Comparison of ENCODE assay signal across 8 cellular contexts in genomic region chrX:40012800-40013682, GRCh38.
DNase-seq lines count a peak whose midpoint lies in the region; ATAC-seq lines count a peak whose summit lies in the region.

No MANE protein-coding gene starts in this region.

- intact Hi-C loops in dendritic cell treated with granulocyte-macrophage colony-stimulating factor and Interleukin-4, amounts not matched to agents 40 ng/mL and 50 ng/mL, for 4 days (cut with micrococcal nuclease), result loop anchor here (10.0 kb wide), 1 partner anchor 82 kb away; the partner anchor contains the start of gene BCOR

- peaks cover 14% of the 10 kb centered on the region for H3K27me3 Mint-ChIP-seq in T-helper 17 cell
- peaks cover 54% of the 10 kb centered on the region for H3K27me3 Mint-ChIP-seq in dendritic cell treated with granulocyte-macrophage colony-stimulating factor and Interleukin-4, amounts not matched to agents 40 ng/mL and 50 ng/mL, for 4 days

- peak overlapping the region; percentile 83 for H3K4me3 Mint-ChIP-seq in T-helper 17 cell
- peak overlapping the region; percentile 86 for H3K4me3 Mint-ChIP-seq in dendritic cell treated with granulocyte-macrophage colony-stimulating factor and Interleukin-4, amounts not matched to agents 40 ng/mL and 50 ng/mL, for 4 days

- H3K36me3 ChIP-seq in subcutaneous abdominal adipose tissue (ENCODE audit: control insufficient read depth in 5 of 5, insufficient read depth in 5 of 5, low read length in 5 of 5), result no peaks in the 10 kb centered on the region

- H3K27ac ChIP-seq in subcutaneous abdominal adipose tissue (ENCODE audit: low read depth, low read length), result peak overlapping the region; percentile 74

- peak overlapping the region; percentile 23 to 54 (median 54) for H3K4me3 ChIP-seq in subcutaneous abdominal adipose tissue (ENCODE audit: low read depth in 1 of 5, low read length in 5 of 5)

- H3K36me3 Mint-ChIP-seq in T-helper 17 cell (ENCODE audit: low read depth), result no peaks in the 10 kb centered on the region
- H3K36me3 Mint-ChIP-seq in dendritic cell treated with granulocyte-macrophage colony-stimulating factor and Interleukin-4, amounts not matched to agents 40 ng/mL and 50 ng/mL, for 4 days (ENCODE audit: low read depth), result no peaks in the 10 kb centered on the region

- H3K9me3 Mint-ChIP-seq in dendritic cell treated with granulocyte-macrophage colony-stimulating factor and Interleukin-4, amounts not matched to agents 40 ng/mL and 50 ng/mL, for 4 days, result no peaks in the 10 kb centered on the region

- peaks cover 4 to 61% (median 40%) of the 10 kb centered on the region in 5 donors for H3K4me1 ChIP-seq in subcutaneous abdominal adipose tissue (ENCODE audit: control insufficient read depth in 5 of 5, insufficient read depth in 5 of 5, low read length in 5 of 5)

- H3K27ac Mint-ChIP-seq in T-helper 17 cell, result no peak overlapping the region
- peak overlapping the region; percentile 68 for H3K27ac Mint-ChIP-seq in dendritic cell treated with granulocyte-macrophage colony-stimulating factor and Interleukin-4, amounts not matched to agents 40 ng/mL and 50 ng/mL, for 4 days

- peaks cover 10 to 51% (median 25%) of the 10 kb centered on the region in 5 donors for H3K27me3 ChIP-seq in subcutaneous abdominal adipose tissue (ENCODE audit: control insufficient read depth in 5 of 5, insufficient read depth in 4 of 5, low read length in 5 of 5)

- no peaks in the 10 kb centered on the region for H3K9me3 ChIP-seq in T-helper 17 cell (ENCODE audit: control insufficient read depth, low read length, poor library complexity, severe bottlenecking)
- H3K9me3 ChIP-seq in subcutaneous abdominal adipose tissue (ENCODE audit: control insufficient read depth in 5 of 5, low read length in 5 of 5), result peaks cover 0 to 15% (median 10%) of the 10 kb centered on the region in 5 donors

- ATAC-seq in GM19455 (IDR thresholded peaks at IDR 0.05; ENCODE audit: unreplicated experiment) (peak; percentile 48), T-helper 17 cell (peak; percentile 52)

- H3K4me1 Mint-ChIP-seq in T-helper 17 cell, result peaks cover 8% of the 10 kb centered on the region
- H3K4me1 Mint-ChIP-seq in dendritic cell treated with granulocyte-macrophage colony-stimulating factor and Interleukin-4, amounts not matched to agents 40 ng/mL and 50 ng/mL, for 4 days (ENCODE audit: low read depth), result peaks cover 39% of the 10 kb centered on the region

- DNase-seq in DMS 273 (lab: John Stamatoyannopoulos, UW; ENCODE audit: unreplicated experiment) (peak; percentile 89), Kasumi-1 (lab: John Stamatoyannopoulos, UW) (peak; percentile 37 to 40), T-helper 17 cell (no peak), lung microvascular endothelial cell (ENCODE audit: low read depth in 2 of 2) (peak; percentile 60 to 65), OCI-M2 (lab: John Stamatoyannopoulos, UW; ENCODE audit: unreplicated experiment) (no peak)

- H3K9ac ChIP-seq in subcutaneous abdominal adipose tissue (ENCODE audit: low read length in 5 of 5), result peak overlapping the region in 4 of 5 donors; percentile 39 to 69 (median 58)

Comparison
In these comparisons a context has a peak if more than half of its experiments do, and no peak if none do; other contexts are left out.
1. DNase-seq: peak in DMS 273 (single experiment), Kasumi-1 (2 of 2) and lung microvascular endothelial cell (2 of 2); none in T-helper 17 cell (0 of 3) and OCI-M2 (single experiment).